ENCODE assay signal across 1 cellular context in genomic region chr7:152383341-152384234, GRCh38.
TF ChIP-seq lines count a peak whose summit lies in the region.

No MANE protein-coding gene starts in this region.

TF ChIP-seq in HepG2, 621 proteins besides CTCF, POLR2A, EP300 and RAD21 (continued from another document):
- TF ChIP-seq, protein P1, sequence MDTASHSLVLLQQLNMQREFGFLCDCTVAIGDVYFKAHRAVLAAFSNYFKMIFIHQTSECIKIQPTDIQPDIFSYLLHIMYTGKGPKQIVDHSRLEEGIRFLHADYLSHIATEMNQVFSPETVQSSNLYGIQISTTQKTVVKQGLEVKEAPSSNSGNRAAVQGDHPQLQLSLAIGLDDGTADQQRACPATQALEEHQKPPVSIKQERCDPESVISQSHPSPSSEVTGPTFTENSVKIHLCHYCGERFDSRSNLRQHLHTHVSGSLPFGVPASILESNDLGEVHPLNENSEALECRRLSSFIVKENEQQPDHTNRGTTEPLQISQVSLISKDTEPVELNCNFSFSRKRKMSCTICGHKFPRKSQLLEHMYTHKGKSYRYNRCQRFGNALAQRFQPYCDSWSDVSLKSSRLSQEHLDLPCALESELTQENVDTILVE (CRISPR knock-in tag; IDR thresholded peaks at IDR 0.05) = no peak
- TF ChIP-seq ZNF75D (CRISPR knock-in tag; IDR thresholded peaks at IDR 0.05; ENCODE audit: borderline replicate concordance) (no peak), ZNF136 (CRISPR knock-in tag; IDR thresholded peaks at IDR 0.05; ENCODE audit: low read depth) (no peak), ZNF546 (CRISPR knock-in tag; conservative IDR thresholded peaks at IDR 0.05) (no peak), NRL (CRISPR knock-in tag; IDR thresholded peaks at IDR 0.05; ENCODE audit: borderline replicate concordance) (no peak), ZNF350 (CRISPR knock-in tag; IDR thresholded peaks at IDR 0.05; ENCODE audit: borderline replicate concordance, low read depth) (no peak), MYNN (CRISPR knock-in tag; IDR thresholded peaks at IDR 0.05; ENCODE audit: low read depth) (no peak), NPAS2 (CRISPR knock-in tag; IDR thresholded peaks at IDR 0.05; ENCODE audit: borderline replicate concordance) (no peak), CC2D1A (CRISPR knock-in tag; IDR thresholded peaks at IDR 0.05) (no peak), NR2C2 (CRISPR knock-in tag; IDR thresholded peaks at IDR 0.05; ENCODE audit: borderline replicate concordance) (no peak), ZNF678 (CRISPR knock-in tag; IDR thresholded peaks at IDR 0.05) (no peak), ELF3 (CRISPR knock-in tag; IDR thresholded peaks at IDR 0.05) (no peak), FOXA3 (CRISPR knock-in tag; IDR thresholded peaks at IDR 0.05) (no peak)
- TF ChIP-seq, protein P2, sequence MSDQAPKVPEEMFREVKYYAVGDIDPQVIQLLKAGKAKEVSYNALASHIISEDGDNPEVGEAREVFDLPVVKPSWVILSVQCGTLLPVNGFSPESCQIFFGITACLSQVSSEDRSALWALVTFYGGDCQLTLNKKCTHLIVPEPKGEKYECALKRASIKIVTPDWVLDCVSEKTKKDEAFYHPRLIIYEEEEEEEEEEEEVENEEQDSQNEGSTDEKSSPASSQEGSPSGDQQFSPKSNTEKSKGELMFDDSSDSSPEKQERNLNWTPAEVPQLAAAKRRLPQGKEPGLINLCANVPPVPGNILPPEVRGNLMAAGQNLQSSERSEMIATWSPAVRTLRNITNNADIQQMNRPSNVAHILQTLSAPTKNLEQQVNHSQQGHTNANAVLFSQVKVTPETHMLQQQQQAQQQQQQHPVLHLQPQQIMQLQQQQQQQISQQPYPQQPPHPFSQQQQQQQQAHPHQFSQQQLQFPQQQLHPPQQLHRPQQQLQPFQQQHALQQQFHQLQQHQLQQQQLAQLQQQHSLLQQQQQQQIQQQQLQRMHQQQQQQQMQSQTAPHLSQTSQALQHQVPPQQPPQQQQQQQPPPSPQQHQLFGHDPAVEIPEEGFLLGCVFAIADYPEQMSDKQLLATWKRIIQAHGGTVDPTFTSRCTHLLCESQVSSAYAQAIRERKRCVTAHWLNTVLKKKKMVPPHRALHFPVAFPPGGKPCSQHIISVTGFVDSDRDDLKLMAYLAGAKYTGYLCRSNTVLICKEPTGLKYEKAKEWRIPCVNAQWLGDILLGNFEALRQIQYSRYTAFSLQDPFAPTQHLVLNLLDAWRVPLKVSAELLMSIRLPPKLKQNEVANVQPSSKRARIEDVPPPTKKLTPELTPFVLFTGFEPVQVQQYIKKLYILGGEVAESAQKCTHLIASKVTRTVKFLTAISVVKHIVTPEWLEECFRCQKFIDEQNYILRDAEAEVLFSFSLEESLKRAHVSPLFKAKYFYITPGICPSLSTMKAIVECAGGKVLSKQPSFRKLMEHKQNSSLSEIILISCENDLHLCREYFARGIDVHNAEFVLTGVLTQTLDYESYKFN (CRISPR knock-in tag; conservative IDR thresholded peaks at IDR 0.05) = no peak
TF ChIP-seq in HepG2: peak in this region for 0.
